In the genomic region with DNA sequence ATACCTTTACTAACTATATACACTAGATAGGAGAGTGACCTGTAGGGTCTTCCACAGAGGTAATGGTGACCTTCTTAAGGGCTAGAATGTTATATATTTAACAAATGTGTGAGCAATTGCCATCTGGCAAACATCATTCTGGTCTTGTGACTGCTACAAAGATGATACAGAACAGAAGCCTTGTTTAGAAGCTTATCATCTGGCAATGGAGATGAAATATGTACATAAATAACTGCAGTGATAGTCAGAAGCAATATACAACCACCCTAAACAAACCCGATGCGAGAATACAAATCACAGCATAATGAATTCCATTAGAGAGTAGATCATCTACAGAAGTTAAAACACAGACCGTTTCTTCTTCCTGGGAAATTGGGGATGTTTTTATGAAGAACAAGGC, we compare ENCODE assay signal across 17 cellular contexts.
"Had no signal": no experiment of that assay in that cellular context is flagged by ENCODE, and none has a peak within 500 bp of the region (broad histone marks: within the 10 kb centered on the region; RNA-seq: fewer than 3 reads in every experiment).

No MANE protein-coding gene starts in this region.

- H3K9me3 ChIP-seq: thyroid gland had no signal

- H3K4me1 ChIP-seq: thyroid gland had no signal

- H3K4me3 ChIP-seq: thyroid gland had no signal

- H3K27me3 ChIP-seq: brain microvascular endothelial cell, thyroid gland had no signal

- ATAC-seq: activated T-cell treated with anti-CD3 and anti-CD28 coated beads, Interleukin-2, amount 50 U/mL, for 72 hours; left ventricle myocardium superior; natural killer cell; stimulated activated memory B cell treated with anti-CD40 and anti-IgM and Interleukin-4, amounts not matched to agents 10 μg/mL and 1 μg/mL and 100 μg/mL, for 72 hours had no signal

- H3K36me3 ChIP-seq: brain microvascular endothelial cell, thyroid gland had no signal

- DNase-seq: activated CD4-positive, alpha-beta T cell treated with anti-CD3 and anti-CD28 coated beads, Interleukin-2, amount 10 ng/mL, durations not matched to agents 24 days and 14 days; activated CD4-positive, CD25-positive, alpha-beta regulatory T cell; activated CD8-positive, alpha-beta memory T cell treated with anti-CD3 and anti-CD28 coated beads, Interleukin-2, amount 50 U/mL, for 48 hours; activated gamma-delta T cell treated with Interleukin-2 at 50 U/mL for 16 hours; activated T-cell treated with anti-CD3 and anti-CD28 coated beads, Interleukin-2, amount 50 U/mL, for 72 hours; brain microvascular endothelial cell; cortex of kidney; effector CD4-positive, alpha-beta T cell; hippocampal formation; kidney; left ventricle myocardium superior; natural killer cell; posterior cingulate gyrus; retina; stimulated activated CD4-positive, alpha-beta T cell treated with anti-CD3 and anti-CD28 coated beads, Interleukin-2, amount 100 ng/mL, for 48 hours; thyroid gland had no signal

- H3K27ac ChIP-seq: brain microvascular endothelial cell, thyroid gland had no signal
